21 cellular contexts compared by ENCODE assay signal in the genomic region with DNA sequence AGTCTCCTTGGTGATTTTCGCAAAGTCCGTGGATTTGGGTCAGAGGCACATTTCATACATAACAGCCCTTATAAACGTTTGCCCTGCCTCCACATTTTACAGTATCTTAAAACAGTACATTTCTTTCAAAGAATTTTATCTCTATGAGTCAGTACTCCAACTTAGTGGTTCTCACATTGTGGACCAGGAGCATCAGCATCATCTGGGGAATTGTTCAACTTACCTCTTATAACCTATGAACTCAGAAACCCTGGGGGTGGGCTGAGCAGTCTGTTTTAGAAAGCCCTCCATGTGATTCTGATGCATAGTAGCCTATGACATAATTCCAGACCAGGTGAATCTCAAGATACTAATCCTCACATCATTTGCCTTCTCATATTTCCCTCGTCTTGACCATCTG. TPM values are rescaled to one million over a fixed set of nuclear protein-coding genes. Genes with fewer than 3 reads are reported as not detected.
DNase-seq lines count a peak whose midpoint lies in the region; ATAC-seq and TF ChIP-seq lines count a peak whose summit lies in the region.
"Had no signal": no experiment of that assay in that cellular context is flagged by ENCODE, and none has a peak within 500 bp of the region (broad histone marks: within the 10 kb centered on the region; RNA-seq: fewer than 3 reads in every experiment).

No MANE protein-coding gene starts in this region.

- no peak overlapping the region for H3K4me2 ChIP-seq in osteoblast (ENCODE audit: insufficient read depth, low read length)
- H3K4me2 ChIP-seq: BLaER1, GM23338, SK-N-SH had no signal

- ATAC-seq in GM18858 (IDR thresholded peaks at IDR 0.05; ENCODE audit: unreplicated experiment) = no peak
- ATAC-seq in stimulated activated naive CD8-positive, alpha-beta T cell treated with anti-CD3 and anti-CD28 coated beads, Interleukin-15, Interleukin-2, amounts not matched to agents 100 U/mL and 50 U/mL, for 24 hours = no peak
- ATAC-seq: GM23338, K562, PC-3 had no signal

- peak overlapping the region; percentile 13 for H3K27ac ChIP-seq in osteoblast (ENCODE audit: low read depth, low read length)
- H3K27ac ChIP-seq: BLaER1 had no signal

- H3K79me2 ChIP-seq in osteoblast (ENCODE audit: insufficient read depth, low read length) = no peaks in the 10 kb centered on the region

- H3K4me1 ChIP-seq in osteoblast (ENCODE audit: insufficient read depth, low read length) = peaks cover 17% of the 10 kb centered on the region
- H3K4me1 ChIP-seq: BLaER1 had no signal

- no peaks in the 10 kb centered on the region for H4K20me1 ChIP-seq in osteoblast (ENCODE audit: insufficient read depth, low read length)

- H3K27me3 ChIP-seq in osteoblast (ENCODE audit: insufficient read depth, low read length) = no peaks in the 10 kb centered on the region
- H3K27me3 ChIP-seq: BLaER1 had no signal

- peak; percentile 28 for DNase-seq in DMS 273 treated with DMSO at 0.1 percent for 48 hours (lab: John Stamatoyannopoulos, UW)
- DNase-seq in NCI-H524 (lab: John Stamatoyannopoulos, UW) = peak; percentile 64 to 85
- DNase-seq in amniotic epithelial cell (ENCODE audit: low read depth) = peak; percentile 49
- DNase-seq in osteoblast (ENCODE audit: insufficient read length, low spot score, missing footprints) = no peak
- no peak for DNase-seq in stimulated activated naive CD8-positive, alpha-beta T cell treated with anti-CD3 and anti-CD28 coated beads, Interleukin-15, Interleukin-2, amounts not matched to agents 100 U/mL and 50 U/mL, for 24 hours
- no peak for DNase-seq in NCI-H510A treated with DMSO at 0.1 percent for 48 hours (lab: John Stamatoyannopoulos, UW)
- DNase-seq: CD4-positive, CD25-positive, alpha-beta regulatory T cell; H9; Kasumi-1; NCI-H1092 treated with DMSO at 0.1 percent for 48 hours; NCI-H1436; NCI-H187; NCI-H2081 treated with DMSO at 0.1 percent for 48 hours; NCI-H446 treated with DMSO at 0.1 percent for 48 hours; PC-3; SK-N-SH; SW 1271 had no signal

- peaks cover 77% of the 10 kb centered on the region for H3K36me3 ChIP-seq in osteoblast (ENCODE audit: insufficient read depth, low read length)

- H2AFZ ChIP-seq in osteoblast (ENCODE audit: low read length) = no peak overlapping the region
- H2AFZ ChIP-seq: GM23338 had no signal

- H3K4me3 ChIP-seq in osteoblast (ENCODE audit: insufficient read depth, low read length) = no peak overlapping the region
- H3K4me3 ChIP-seq: BLaER1, GM23338, K562 had no signal

- TF ChIP-seq CTCF in osteoblast (IDR thresholded peaks at IDR 0.05; ENCODE audit: extremely low read depth, low read depth, low read length) = no peak

- H3K9me3 ChIP-seq in osteoblast (ENCODE audit: low read depth, low read length) = no peaks in the 10 kb centered on the region
- H3K9me3 ChIP-seq: BLaER1, SK-N-SH had no signal

RNA-seq across cellular contexts. Expression of a gene that starts 12.4 kb away (rescaled TPM):
- 44.2 and 50.3 TPM in 2 replicates for total RNA-seq in osteoblast

RNA-seq across cellular contexts. Expression of a gene that starts 12.6 kb away (rescaled TPM):
- 24.8 and 27.9 TPM in 2 replicates for total RNA-seq in osteoblast

RNA-seq across cellular contexts. Expression of a gene that starts 22.2 kb away (rescaled TPM):
- 27.5 and 33.0 TPM in 2 replicates for total RNA-seq in osteoblast

RNA-seq across cellular contexts. Expression of a gene that starts 22.2 kb away (rescaled TPM):
- total RNA-seq in osteoblast = 1.1 and 1.2 TPM in 2 replicates

Comparison
In these comparisons a context has a peak if more than half of its experiments do, and no peak if none do; other contexts are left out.
1. DNase-seq: peak in DMS 273 treated with DMSO at 0.1 percent for 48 hours (single experiment), NCI-H524 (2 of 2) and amniotic epithelial cell (single experiment); none in osteoblast (single experiment), stimulated activated naive CD8-positive, alpha-beta T cell treated with anti-CD3 and anti-CD28 coated beads, Interleukin-15, Interleukin-2, amounts not matched to agents 100 U/mL and 50 U/mL, for 24 hours (single experiment) and NCI-H510A treated with DMSO at 0.1 percent for 48 hours (single experiment).